1 cellular context compared by ENCODE assay signal in the genomic region with DNA sequence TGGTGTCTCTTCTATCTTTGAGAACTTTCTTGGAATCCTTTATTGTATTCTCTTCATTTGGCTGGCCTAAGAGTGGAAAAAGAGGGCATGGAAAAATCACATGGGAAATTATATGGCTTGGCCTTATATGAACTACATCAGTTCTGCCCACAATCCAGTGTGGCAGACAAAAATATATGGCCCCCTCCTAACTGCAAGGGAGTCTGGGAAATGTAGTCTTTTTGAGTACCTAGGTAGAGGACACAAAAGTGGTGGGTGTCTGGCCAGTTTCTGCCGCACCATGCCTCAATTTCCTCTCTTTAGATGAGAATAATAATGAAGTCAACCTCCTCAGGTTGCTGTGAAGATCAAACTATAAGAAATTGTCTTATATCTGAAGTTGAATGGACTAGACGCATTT.
TF ChIP-seq lines count a peak whose summit lies in the region.

No MANE protein-coding gene starts in this region.

TF ChIP-seq in K562, 482 proteins besides CTCF, POLR2A, EP300 and RAD21 (continued from another document):
- TF ChIP-seq, protein P1, sequence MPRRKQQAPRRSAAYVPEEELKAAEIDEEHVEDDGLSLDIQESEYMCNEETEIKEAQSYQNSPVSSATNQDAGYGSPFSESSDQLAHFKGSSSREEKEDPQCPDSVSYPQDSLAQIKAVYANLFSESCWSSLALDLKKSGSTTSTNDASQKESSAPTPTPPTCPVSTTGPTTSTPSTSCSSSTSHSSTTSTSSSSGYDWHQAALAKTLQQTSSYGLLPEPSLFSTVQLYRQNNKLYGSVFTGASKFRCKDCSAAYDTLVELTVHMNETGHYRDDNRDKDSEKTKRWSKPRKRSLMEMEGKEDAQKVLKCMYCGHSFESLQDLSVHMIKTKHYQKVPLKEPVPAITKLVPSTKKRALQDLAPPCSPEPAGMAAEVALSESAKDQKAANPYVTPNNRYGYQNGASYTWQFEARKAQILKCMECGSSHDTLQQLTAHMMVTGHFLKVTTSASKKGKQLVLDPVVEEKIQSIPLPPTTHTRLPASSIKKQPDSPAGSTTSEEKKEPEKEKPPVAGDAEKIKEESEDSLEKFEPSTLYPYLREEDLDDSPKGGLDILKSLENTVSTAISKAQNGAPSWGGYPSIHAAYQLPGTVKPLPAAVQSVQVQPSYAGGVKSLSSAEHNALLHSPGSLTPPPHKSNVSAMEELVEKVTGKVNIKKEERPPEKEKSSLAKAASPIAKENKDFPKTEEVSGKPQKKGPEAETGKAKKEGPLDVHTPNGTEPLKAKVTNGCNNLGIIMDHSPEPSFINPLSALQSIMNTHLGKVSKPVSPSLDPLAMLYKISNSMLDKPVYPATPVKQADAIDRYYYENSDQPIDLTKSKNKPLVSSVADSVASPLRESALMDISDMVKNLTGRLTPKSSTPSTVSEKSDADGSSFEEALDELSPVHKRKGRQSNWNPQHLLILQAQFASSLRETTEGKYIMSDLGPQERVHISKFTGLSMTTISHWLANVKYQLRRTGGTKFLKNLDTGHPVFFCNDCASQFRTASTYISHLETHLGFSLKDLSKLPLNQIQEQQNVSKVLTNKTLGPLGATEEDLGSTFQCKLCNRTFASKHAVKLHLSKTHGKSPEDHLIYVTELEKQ (CRISPR knock-in tag; IDR thresholded peaks at IDR 0.05): no peak
- TF ChIP-seq SRSF3 (IDR thresholded peaks at IDR 0.05; ENCODE audit: insufficient read depth, low read length): no peak
- 0 out of 4 replicates have a peak, but pooled peaks have one; percentile 13 to 34 for TF ChIP-seq SIX5 (IDR thresholded peaks at IDR 0.05; ENCODE audit: borderline replicate concordance in 1 of 2, insufficient read depth in 1 of 2, low read depth in 1 of 2, low read length in 2 of 2)
- TF ChIP-seq, protein P2, sequence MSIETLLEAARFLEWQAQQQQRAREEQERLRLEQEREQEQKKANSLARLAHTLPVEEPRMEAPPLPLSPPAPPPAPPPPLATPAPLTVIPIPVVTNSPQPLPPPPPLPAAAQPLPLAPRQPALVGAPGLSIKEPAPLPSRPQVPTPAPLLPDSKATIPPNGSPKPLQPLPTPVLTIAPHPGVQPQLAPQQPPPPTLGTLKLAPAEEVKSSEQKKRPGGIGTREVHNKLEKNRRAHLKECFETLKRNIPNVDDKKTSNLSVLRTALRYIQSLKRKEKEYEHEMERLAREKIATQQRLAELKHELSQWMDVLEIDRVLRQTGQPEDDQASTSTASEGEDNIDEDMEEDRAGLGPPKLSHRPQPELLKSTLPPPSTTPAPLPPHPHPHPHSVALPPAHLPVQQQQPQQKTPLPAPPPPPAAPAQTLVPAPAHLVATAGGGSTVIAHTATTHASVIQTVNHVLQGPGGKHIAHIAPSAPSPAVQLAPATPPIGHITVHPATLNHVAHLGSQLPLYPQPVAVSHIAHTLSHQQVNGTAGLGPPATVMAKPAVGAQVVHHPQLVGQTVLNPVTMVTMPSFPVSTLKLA (conservative IDR thresholded peaks at IDR 0.05): no peak
- no peak for TF ChIP-seq ATF7 (IDR thresholded peaks at IDR 0.05)
- TF ChIP-seq GTF2A2 (tag; IDR thresholded peaks at IDR 0.05): no peak
- TF ChIP-seq CREBBP (IDR thresholded peaks at IDR 0.05; ENCODE audit: low read depth, low read length): no peak
- TF ChIP-seq HCFC1 (IDR thresholded peaks at IDR 0.05; ENCODE audit: low read depth, low read length): peak; percentile 65
